Comparison of ENCODE assay signal across 14 cellular contexts in the genomic region with DNA sequence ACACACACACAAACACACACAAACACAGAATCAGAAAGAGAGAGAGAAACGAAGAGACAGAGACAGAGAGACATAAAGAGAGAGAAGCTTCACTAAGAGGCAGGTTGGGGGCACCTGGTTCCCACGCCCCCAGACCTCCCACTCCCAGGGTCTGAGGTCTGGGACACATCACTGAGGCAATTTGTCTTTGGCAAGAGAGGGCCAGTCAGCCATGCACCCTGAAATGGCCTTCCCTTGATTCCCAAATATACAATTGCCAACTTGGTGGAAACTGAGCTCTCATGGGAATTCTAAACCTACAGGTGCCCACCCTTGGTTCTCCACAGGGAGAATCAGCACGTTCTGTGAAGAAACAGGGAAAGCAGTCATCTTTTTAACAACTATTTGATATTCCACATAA.
"Had no signal": no experiment of that assay in that cellular context is flagged by ENCODE, and none has a peak within 500 bp of the region (broad histone marks: within the 10 kb centered on the region; RNA-seq: fewer than 3 reads in every experiment).

No MANE protein-coding gene starts in this region.

- H3K4me1 Mint-ChIP-seq: naive thymus-derived CD8-positive, alpha-beta T cell had no signal

- DNase-seq: activated CD4-positive, alpha-beta T cell treated with anti-CD3 and anti-CD28 coated beads for 1 hour; activated CD4-positive, alpha-beta T cell treated with anti-CD3 and anti-CD28 coated beads, Interleukin-2, amount 50 U/mL, for 48 hours; activated gamma-delta T cell; activated T-cell treated with anti-CD3 and anti-CD28 coated beads, Interleukin-2, amount 50 U/mL, for 48 hours; anterior cingulate cortex; hippocampal formation; kidney glomerular epithelial cell; lower lobe of right lung; naive thymus-derived CD8-positive, alpha-beta T cell; occipital lobe; T-helper 9 cell had no signal

- H3K36me3 ChIP-seq: cardiac muscle cell, lower lobe of right lung had no signal

- H3K9me3 ChIP-seq: lower lobe of right lung had no signal

- H3K9me3 Mint-ChIP-seq: naive thymus-derived CD8-positive, alpha-beta T cell had no signal

- H3K4me3 Mint-ChIP-seq: activated naive CD8-positive, alpha-beta T cell; naive thymus-derived CD8-positive, alpha-beta T cell had no signal

- H3K4me3 ChIP-seq: cardiac muscle cell, lower lobe of right lung had no signal

- H3K27me3 ChIP-seq: cardiac muscle cell had no signal

- H3K27ac ChIP-seq: cardiac muscle cell, epithelial cell of prostate, lower lobe of right lung had no signal

- H3K27ac Mint-ChIP-seq: activated naive CD8-positive, alpha-beta T cell; naive thymus-derived CD8-positive, alpha-beta T cell had no signal

- H3K36me3 Mint-ChIP-seq: activated naive CD8-positive, alpha-beta T cell; naive thymus-derived CD8-positive, alpha-beta T cell had no signal
